Comparison of ENCODE assay signal across 8 cellular contexts in the genomic region with DNA sequence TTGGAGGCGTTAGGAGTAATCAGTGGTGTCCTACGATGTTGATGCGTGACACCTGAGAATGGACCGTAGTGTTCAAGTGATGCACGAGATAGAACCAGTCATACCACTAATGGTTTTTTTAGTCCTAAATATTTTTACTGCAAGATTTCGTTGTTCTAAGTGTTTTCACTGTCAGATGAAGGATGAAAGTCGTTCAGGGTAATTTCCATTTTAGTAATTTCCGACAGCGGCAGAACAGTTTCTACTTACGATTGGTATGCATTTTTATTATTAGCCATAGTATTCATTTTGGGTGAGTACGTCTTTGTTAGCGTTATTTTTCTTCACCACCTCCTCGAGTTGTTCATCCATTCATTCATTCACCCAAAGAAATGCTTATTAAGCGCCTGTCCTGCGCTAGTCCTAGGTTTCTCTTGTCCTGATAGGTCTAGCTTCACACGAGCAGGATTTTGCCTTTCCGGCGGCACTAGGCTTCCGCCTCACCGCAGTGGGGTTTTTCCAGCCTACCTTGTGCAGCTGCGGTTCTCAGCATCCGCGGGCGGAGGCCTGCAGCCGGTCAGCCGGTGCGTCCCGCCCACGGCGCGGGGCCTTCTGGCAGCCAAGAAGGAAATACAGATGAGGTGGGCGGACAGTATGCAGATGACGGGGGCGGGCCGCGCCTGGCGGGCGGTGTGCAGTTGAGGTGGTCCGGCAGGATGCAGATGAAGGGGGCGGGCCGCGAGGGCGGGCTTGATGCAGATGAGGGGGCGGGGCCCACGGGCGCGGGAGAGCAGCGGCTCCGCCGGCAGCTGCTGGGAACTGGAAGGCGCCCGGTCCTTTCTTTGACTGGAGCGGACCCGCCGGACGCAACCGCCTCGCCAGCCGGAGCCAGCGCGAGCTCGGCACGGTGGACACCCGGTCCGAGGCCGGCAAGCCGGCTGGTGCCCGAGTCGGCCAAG.
A peak's percentile ranks its signal among the peaks of the same experiment; 100 is the strongest.
DNase-seq lines count a peak whose midpoint lies in the region; ATAC-seq and TF ChIP-seq lines count a peak whose summit lies in the region.

No MANE protein-coding gene starts in this region.

- H3K9me3 ChIP-seq in colonic mucosa, result no peaks in the 10 kb centered on the region

- ATAC-seq in GM19025 (IDR thresholded peaks at IDR 0.05; ENCODE audit: low read depth, unreplicated experiment) (peak; percentile 93), HG03196 (IDR thresholded peaks at IDR 0.05; ENCODE audit: unreplicated experiment) (peak; percentile 93)

- no peaks in the 10 kb centered on the region for H3K4me1 ChIP-seq in colonic mucosa

- peak overlapping the region; percentile 86 for H3K27ac ChIP-seq in colonic mucosa

- no peak for TF ChIP-seq CTCF in AG10803 (conservative IDR thresholded peaks at IDR 0.05; ENCODE audit: low read length)
- no peak for TF ChIP-seq CTCF in colonic mucosa (IDR thresholded peaks at IDR 0.05)

- H3K36me3 ChIP-seq in colonic mucosa, result no peaks in the 10 kb centered on the region

- H3K9ac ChIP-seq in colonic mucosa (ENCODE audit: low read depth in 2 of 2, low read length in 2 of 2), result peak overlapping the region; percentile 75 to 91

- no peaks in the 10 kb centered on the region for H3K27me3 ChIP-seq in colonic mucosa

- peak overlapping the region; percentile 64 for H3K4me3 ChIP-seq in AG10803 (ENCODE audit: low read length)
- H3K4me3 ChIP-seq in colonic mucosa, result peak overlapping the region; percentile 74

- intact Hi-C loops in colonic mucosa (cut with DNase I), result loop anchor here (10.0 kb wide), 1 partner anchor 49 kb away; no protein-coding TSS in a partner anchor

- DNase-seq in AG10803 (ENCODE audit: low read depth) (peak; percentile 89), NCI-H446 treated with DMSO at 0.1 percent for 48 hours (lab: John Stamatoyannopoulos, UW) (peak; percentile 91), colonic mucosa (peak; percentile 99), kidney tubule cell (ENCODE audit: low spot score) (peak; percentile 98)
- peak; percentile 90 to 93 for DNase-seq in activated CD4-positive, alpha-beta T cell treated with anti-CD3 and anti-CD28 coated beads for 4 hours
- peak; percentile 87 to 91 for DNase-seq in stimulated activated CD4-positive, alpha-beta T cell treated with anti-CD3 and anti-CD28 coated beads, Interleukin-15, amount 100 ng/mL, for 48 hours (ENCODE audit: low read depth in 2 of 2)

Comparison
In these comparisons a context has a peak if more than half of its experiments do, and no peak if none do; other contexts are left out.
1. Peak in every context shown above with its lines: DNase-seq, ATAC-seq, H3K4me3 ChIP-seq and H3K27ac ChIP-seq.